In the genomic region with DNA sequence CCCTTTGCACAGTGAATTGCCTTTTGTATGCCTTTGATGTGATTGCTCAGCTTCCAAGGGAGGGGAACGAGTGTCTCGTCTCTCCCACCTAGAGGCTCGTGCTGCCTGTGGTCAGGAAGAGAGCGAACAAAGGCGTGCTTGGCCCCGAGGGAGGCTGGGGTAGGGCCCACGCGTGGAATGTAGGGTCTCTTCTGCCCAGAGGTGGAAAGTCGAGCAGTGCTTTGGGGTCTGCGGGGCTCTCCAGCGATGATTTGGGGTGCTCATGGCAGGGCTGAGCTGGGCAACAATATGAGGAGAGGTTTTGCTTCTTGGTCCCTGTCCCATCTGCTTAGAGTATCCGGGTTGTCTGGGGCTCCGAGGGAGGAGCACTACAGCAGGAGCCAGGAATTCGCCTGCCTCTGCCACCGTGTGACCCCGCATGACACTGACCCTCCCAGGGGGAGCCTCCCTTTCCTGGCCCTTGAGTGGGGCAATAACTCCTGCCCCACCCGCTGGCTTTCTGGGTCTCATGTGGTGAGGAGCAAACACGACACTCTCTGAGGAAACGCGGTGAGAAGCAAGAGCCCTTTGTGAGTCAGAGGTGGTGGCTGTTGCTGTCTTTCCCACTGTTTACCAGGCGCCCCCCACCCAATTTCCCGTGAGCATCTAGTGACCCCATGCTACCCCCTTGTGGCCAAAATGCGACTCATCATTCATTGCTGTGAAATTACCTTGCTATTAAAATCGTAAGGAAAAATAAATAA, we compare ENCODE assay signal across 8 cellular contexts. TPM values are rescaled to one million over a fixed set of nuclear protein-coding genes. Genes with fewer than 3 reads are reported as not detected.
DNase-seq lines count a peak whose midpoint lies in the region; ATAC-seq and TF ChIP-seq lines count a peak whose summit lies in the region.

No MANE protein-coding gene starts in this region.

- TF ChIP-seq POLR2A in testis (IDR thresholded peaks at IDR 0.05), result no peak

- no peaks in the 10 kb centered on the region for H3K36me3 ChIP-seq in cardiac muscle cell
- no peaks in the 10 kb centered on the region for H3K36me3 ChIP-seq in OCI-LY3 (replicated peaks; ENCODE audit: low read depth, low read length)
- no peaks in the 10 kb centered on the region for H3K36me3 ChIP-seq in testis (ENCODE audit: low read depth, missing control alignments)

- DNase-seq in cardiac muscle cell (ENCODE audit: low read depth in 1 of 2, low spot score in 1 of 2) (peak; percentile 79 to 85), Right ventricle myocardium inferior (ENCODE audit: missing footprints) (no peak), fibroblast of villous mesenchyme (ENCODE audit: low read depth) (peak; percentile 83), nucleus accumbens (lab: John Stamatoyannopoulos, UW) (peak in 31 of 56 donors; percentile 23 to 78 (median 56)), testis (peak; percentile 73)

- TF ChIP-seq CTCF in cardiac muscle cell (IDR thresholded peaks at IDR 0.05; ENCODE audit: low read depth, low read length), result peak; percentile 69
- TF ChIP-seq CTCF in OCI-LY3 (IDR thresholded peaks at IDR 0.05; ENCODE audit: low read depth, low read length), result peak; percentile 70
- peak; percentile 76 for TF ChIP-seq CTCF in fibroblast of villous mesenchyme (IDR thresholded peaks at IDR 0.05; ENCODE audit: insufficient read depth, low read depth, low read length)
- TF ChIP-seq CTCF in testis (IDR thresholded peaks at IDR 0.05), result peak; percentile 55 to 70 (median 68)

- no peaks in the 10 kb centered on the region for H3K27me3 Mint-ChIP-seq in activated T-helper 17 cell treated with anti-CD3 and anti-CD28 coated beads, Interleukin-2, amount 50 U/mL, for 72 hours

- peak overlapping the region; percentile 40 for H3K9ac ChIP-seq in OCI-LY3 (ENCODE audit: low read length)

- peak overlapping the region; percentile 95 for H3K27ac Mint-ChIP-seq in activated T-helper 17 cell treated with anti-CD3 and anti-CD28 coated beads, Interleukin-2, amount 50 U/mL, for 72 hours

- peak overlapping the region; percentile 88 for H3K4me3 Mint-ChIP-seq in activated T-helper 17 cell treated with anti-CD3 and anti-CD28 coated beads, Interleukin-2, amount 50 U/mL, for 72 hours

- no peak for ATAC-seq in Right ventricle myocardium inferior
- ATAC-seq in activated T-helper 17 cell treated with anti-CD3 and anti-CD28 coated beads, Interleukin-2, amount 50 U/mL, for 72 hours (replicated peaks), result peak; percentile 11
- ATAC-seq in GM19328 (IDR thresholded peaks at IDR 0.05; ENCODE audit: unreplicated experiment), result no peak

- WGBS in testis, 2 donors, result 21 to 31% methylated on average over 17 to 24 of the region's 24 CpGs

- H3K4me3 ChIP-seq in cardiac muscle cell (no peak overlapping the region), OCI-LY3 (ENCODE audit: low read length) (peak overlapping the region; percentile 63), fibroblast of villous mesenchyme (ENCODE audit: low read depth, low read length) (no peak overlapping the region), testis (peak overlapping the region; percentile 7 to 23)

- H3K27ac ChIP-seq in cardiac muscle cell (peak overlapping the region; percentile 74), OCI-LY3 (ENCODE audit: low read length) (no peak overlapping the region), testis (peak overlapping the region; percentile 84 to 86)

- no peaks in the 10 kb centered on the region for H3K9me3 Mint-ChIP-seq in activated T-helper 17 cell treated with anti-CD3 and anti-CD28 coated beads, Interleukin-2, amount 50 U/mL, for 72 hours

- H3K36me3 Mint-ChIP-seq in activated T-helper 17 cell treated with anti-CD3 and anti-CD28 coated beads, Interleukin-2, amount 50 U/mL, for 72 hours (ENCODE audit: low read depth), result no peaks in the 10 kb centered on the region

- no peaks in the 10 kb centered on the region for H3K79me2 ChIP-seq in OCI-LY3 (ENCODE audit: low read length)

- peak overlapping the region; percentile 75 for H3K4me2 ChIP-seq in OCI-LY3 (ENCODE audit: low read length)

- no peaks in the 10 kb centered on the region for H3K27me3 ChIP-seq in cardiac muscle cell
- no peaks in the 10 kb centered on the region for H3K27me3 ChIP-seq in OCI-LY3 (ENCODE audit: low read depth, low read length)
- no peaks in the 10 kb centered on the region for H3K27me3 ChIP-seq in testis

- H3K4me1 Mint-ChIP-seq in activated T-helper 17 cell treated with anti-CD3 and anti-CD28 coated beads, Interleukin-2, amount 50 U/mL, for 72 hours, result peaks cover 60% of the 10 kb centered on the region

- H3K4me1 ChIP-seq in cardiac muscle cell (ENCODE audit: low read depth), result peaks cover 94% of the 10 kb centered on the region
- H3K4me1 ChIP-seq in OCI-LY3 (ENCODE audit: low read length), result peaks cover 31% of the 10 kb centered on the region
- H3K4me1 ChIP-seq in testis, result peaks cover 60% of the 10 kb centered on the region

- intact Hi-C loops in Right ventricle myocardium inferior (cut with DNase I), result loop anchor here (1.0 to 5.0 kb wide), 2 partner anchors 42 to 303 kb away; a partner anchor contains a TSS
- intact Hi-C loops in testis (cut with DNase I; ENCODE audit: low total_unique reads), result loop anchor here (2.0 to 10.0 kb wide), 3 partner anchors 42 to 586 kb away; a partner anchor contains a TSS

- H3K9me3 ChIP-seq in cardiac muscle cell (ENCODE audit: low read depth) (no peaks in the 10 kb centered on the region), OCI-LY3 (ENCODE audit: insufficient read depth, low read length) (no peaks in the 10 kb centered on the region), testis (no peaks in the 10 kb centered on the region)

- H4K20me1 ChIP-seq in OCI-LY3 (ENCODE audit: insufficient read depth, low read length), result no peaks in the 10 kb centered on the region

- H2AFZ ChIP-seq in OCI-LY3 (ENCODE audit: low read depth, low read length), result peak overlapping the region; percentile 69

RNA-seq across cellular contexts. Expression of a gene that starts 29.6 kb away (rescaled TPM):
- total RNA-seq in cardiac muscle cell, result 142 and 223 TPM in 2 replicates
- polyA plus RNA-seq in cardiac muscle cell, result 87.6 and 101 TPM in 2 replicates
- total RNA-seq in Right ventricle myocardium inferior, result 21.2 TPM
- 100 to 1,000 TPM; 173 to 194 TPM for total RNA-seq in activated T-helper 17 cell treated with anti-CD3 and anti-CD28 coated beads, Interleukin-2, amount 50 U/mL, for 72 hours
- 108 and 175 TPM in 2 replicates for total RNA-seq in fibroblast of villous mesenchyme
- total RNA-seq in testis, result 100 to 1,000 TPM; 168 to 200 TPM
- polyA plus RNA-seq in testis (ENCODE audit: insufficient read depth, low read depth, low replicate concordance), result 46.1 TPM

Comparison
In these comparisons a context has a peak if more than half of its experiments do, and no peak if none do; other contexts are left out.
1. H3K4me3 ChIP-seq: peak in OCI-LY3 (single experiment) and testis (2 of 2); none in cardiac muscle cell (single experiment) and fibroblast of villous mesenchyme (single experiment).
2. Peak in every context shown above with its lines, with median percentiles within 50 percentile points of each other: CTCF ChIP-seq.